21 cellular contexts compared by ENCODE assay signal in genomic region chr1:15331180-15331579, GRCh38.
"Had no signal": no experiment of that assay in that cellular context is flagged by ENCODE, and none has a peak within 500 bp of the region (broad histone marks: within the 10 kb centered on the region; RNA-seq: fewer than 3 reads in every experiment).

No MANE protein-coding gene starts in this region.

- H3K36me3 Mint-ChIP-seq: IgD-negative memory B cell had no signal

- FAIRE-seq: K562 had no signal

- DNase-seq: Kasumi-1; MM.1S; NCI-H1092 treated with DMSO at 0.1 percent for 48 hours; NCI-H1436; NCI-H187; NCI-H2029; NCI-H2081 treated with DMSO at 0.1 percent for 48 hours; NCI-H2171; NCI-H226; NCI-H446; NCI-H510A; NCI-H524 treated with DMSO at 0.1 percent for 48 hours; NCI-H69; NCI-H774; NK-92 treated with Interleukin-12 subunit alpha and Interleukin-12 subunit beta, amount 100 ng/mL, for 24 hours; PC-3; SHP77 treated with DMSO at 0.1 percent for 48 hours had no signal

- H3K4me3 Mint-ChIP-seq: IgD-negative memory B cell had no signal

- H3K9me3 Mint-ChIP-seq: IgD-negative memory B cell had no signal

- ATAC-seq: K562, Panc1, PC-3, Right ventricle myocardium inferior had no signal

- H3K4me1 Mint-ChIP-seq: IgD-negative memory B cell had no signal

- H3K27ac Mint-ChIP-seq: IgD-negative memory B cell had no signal
